ENCODE assay signal across 8 cellular contexts in the genomic region with DNA sequence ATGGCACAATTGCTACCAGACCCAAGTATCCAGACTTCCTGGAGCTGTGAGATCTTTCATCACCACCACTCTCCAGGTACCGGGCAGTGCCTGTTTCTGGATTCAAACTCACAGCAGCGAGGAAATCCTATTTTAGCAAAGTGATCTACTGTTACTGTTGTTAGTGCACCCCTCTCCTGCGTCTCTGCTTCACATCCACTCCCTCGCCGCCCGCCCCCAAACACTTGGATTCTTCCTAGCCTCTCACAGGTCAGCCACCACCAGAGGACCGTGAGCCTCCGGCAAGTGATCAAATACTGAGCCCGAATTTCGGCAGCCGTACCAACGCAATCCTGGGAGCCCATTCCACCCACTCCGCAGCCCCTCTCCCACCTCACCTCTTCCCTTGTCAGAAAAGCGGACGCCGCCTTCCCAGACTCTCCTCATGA. TPM values are rescaled to one million over a fixed set of nuclear protein-coding genes. Genes with fewer than 3 reads are reported as not detected.
DNase-seq lines count a peak whose midpoint lies in the region; ATAC-seq and TF ChIP-seq lines count a peak whose summit lies in the region.

No MANE protein-coding gene starts in this region.

- no peaks in the 10 kb centered on the region for H3K27me3 ChIP-seq in aorta (ENCODE audit: control insufficient read depth in 1 of 2, insufficient read depth in 2 of 2, low read length in 1 of 2)

- peaks cover 0 to 3% of the 10 kb centered on the region in 2 donors for H3K4me1 ChIP-seq in aorta (ENCODE audit: control insufficient read depth in 1 of 2, insufficient read depth in 2 of 2, low read length in 2 of 2)

- H3K27me3 Mint-ChIP-seq in activated naive CD8-positive, alpha-beta T cell treated with anti-CD3 and anti-CD28 coated beads for 36 hours: no peaks in the 10 kb centered on the region
- H3K27me3 Mint-ChIP-seq in osteocyte (ENCODE audit: unreplicated experiment): no peaks in the 10 kb centered on the region

- 0% methylated on average over 16 of the region's 16 CpGs for WGBS in aorta, 2 donors

- peak; percentile 29 for TF ChIP-seq CTCF in osteocyte (IDR thresholded peaks at IDR 0.05)

- intact Hi-C loops in Right ventricle myocardium superior (cut with DNase I): no loop called here
- intact Hi-C loops in aorta (cut with DNase I): loop anchor here (5.0 to 10.0 kb wide), 2 partner anchors 74 to 82 kb away; no protein-coding TSS in a partner anchor

- H3K36me3 ChIP-seq in aorta (ENCODE audit: control insufficient read depth in 1 of 2, insufficient read depth in 2 of 2, low read length in 1 of 2): no peaks in the 10 kb centered on the region

- H3K4me3 Mint-ChIP-seq in activated naive CD8-positive, alpha-beta T cell treated with anti-CD3 and anti-CD28 coated beads for 36 hours: peak overlapping the region; percentile 99
- peak overlapping the region; percentile 100 for H3K4me3 Mint-ChIP-seq in osteocyte (ENCODE audit: unreplicated experiment)

- peak overlapping the region; percentile 99 for H3K27ac Mint-ChIP-seq in activated naive CD8-positive, alpha-beta T cell treated with anti-CD3 and anti-CD28 coated beads for 36 hours
- H3K27ac Mint-ChIP-seq in osteocyte (ENCODE audit: unreplicated experiment): peak overlapping the region; percentile 100

- peaks cover 53% of the 10 kb centered on the region for H3K36me3 Mint-ChIP-seq in activated naive CD8-positive, alpha-beta T cell treated with anti-CD3 and anti-CD28 coated beads for 36 hours
- peaks cover 3% of the 10 kb centered on the region for H3K36me3 Mint-ChIP-seq in osteocyte (ENCODE audit: unreplicated experiment)

- DNase-seq in DMS 273 (lab: John Stamatoyannopoulos, UW; ENCODE audit: unreplicated experiment) (peak; percentile 87), RPMI7951 (ENCODE audit: low read depth) (peak; percentile 64), Right ventricle myocardium superior (peak; percentile 84), osteocyte (ENCODE audit: extremely low spot score, unreplicated experiment) (peak; percentile 89), aorta (peak; percentile 75 to 91)
- DNase-seq in activated naive CD8-positive, alpha-beta T cell treated with anti-CD3 and anti-CD28 coated beads for 36 hours: peak; percentile 56

- no peaks in the 10 kb centered on the region for H3K9me3 Mint-ChIP-seq in activated naive CD8-positive, alpha-beta T cell treated with anti-CD3 and anti-CD28 coated beads for 36 hours
- H3K9me3 Mint-ChIP-seq in osteocyte (ENCODE audit: unreplicated experiment): no peaks in the 10 kb centered on the region

- no peaks in the 10 kb centered on the region for H3K9me3 ChIP-seq in aorta (ENCODE audit: control insufficient read depth, low read length)

- H3K27ac ChIP-seq in aorta (ENCODE audit: low read depth in 1 of 2, low read length in 2 of 2): peak overlapping the region; percentile 68 to 96

- ATAC-seq in GM19467 (IDR thresholded peaks at IDR 0.05; ENCODE audit: unreplicated experiment) (peak; percentile 44), HG03565 (IDR thresholded peaks at IDR 0.05; ENCODE audit: unreplicated experiment) (peak; percentile 24), Right ventricle myocardium superior (ENCODE audit: poor library complexity) (peak; percentile 92), aorta (ENCODE audit: low FRiP score) (peak; percentile 85)

- H3K4me3 ChIP-seq in aorta (ENCODE audit: low read length in 2 of 2): peak overlapping the region; percentile 47 to 57

- H3K4me1 Mint-ChIP-seq in activated naive CD8-positive, alpha-beta T cell treated with anti-CD3 and anti-CD28 coated beads for 36 hours: peaks cover 40% of the 10 kb centered on the region
- H3K4me1 Mint-ChIP-seq in osteocyte (ENCODE audit: unreplicated experiment): peaks cover 41% of the 10 kb centered on the region

RNA-seq across cellular contexts. Expression of a gene that starts 0.5 kb away (rescaled TPM):
- 16.5 and 17.8 TPM in 2 replicates for total RNA-seq in RPMI7951 (2014; rRNA removed; shearing (Covaris generic))
- total RNA-seq in activated naive CD8-positive, alpha-beta T cell treated with anti-CD3 and anti-CD28 coated beads for 36 hours: 10 to 100 TPM; 20.4 to 22.2 TPM
- total RNA-seq in Right ventricle myocardium superior (7.9 TPM), osteocyte (10.8 and 12.8 TPM in 2 replicates), aorta (10 to 100 TPM in 1 of 2 donors, 1 to 10 TPM in 1; 9.5 to 14.3 TPM)
- 10 to 100 TPM in 1 of 2 donors, 1 to 10 TPM in 1; 5.0 to 10.3 TPM for polyA plus RNA-seq in aorta

RNA-seq across cellular contexts. Expression of a gene that starts 0.6 kb away (rescaled TPM):
- 83.3 and 99.5 TPM in 2 replicates for total RNA-seq in RPMI7951 (2014; rRNA removed; shearing (Covaris generic))
- total RNA-seq in activated naive CD8-positive, alpha-beta T cell treated with anti-CD3 and anti-CD28 coated beads for 36 hours: 10 to 100 TPM; 81.6 to 89.7 TPM
- total RNA-seq in Right ventricle myocardium superior (0.27 TPM), osteocyte (7.9 and 9.4 TPM in 2 replicates), aorta (1 to 10 TPM in 1 of 2 donors, under 1 TPM in 1; 0.29 to 2.4 TPM)
- 1 to 10 TPM; 1.4 to 1.9 TPM for polyA plus RNA-seq in aorta

Comparison
In these comparisons a context has a peak if more than half of its experiments do, and no peak if none do; other contexts are left out.
1. Peak in every context shown above with its lines: DNase-seq, ATAC-seq, H3K4me3 ChIP-seq and H3K27ac ChIP-seq.
2. ATAC-seq: peak in every context shown above with its lines; median percentile 92 in Right ventricle myocardium superior; 85 in aorta; 44 in GM19467; 24 in HG03565.